8 cellular contexts compared by ENCODE assay signal in the genomic region with DNA sequence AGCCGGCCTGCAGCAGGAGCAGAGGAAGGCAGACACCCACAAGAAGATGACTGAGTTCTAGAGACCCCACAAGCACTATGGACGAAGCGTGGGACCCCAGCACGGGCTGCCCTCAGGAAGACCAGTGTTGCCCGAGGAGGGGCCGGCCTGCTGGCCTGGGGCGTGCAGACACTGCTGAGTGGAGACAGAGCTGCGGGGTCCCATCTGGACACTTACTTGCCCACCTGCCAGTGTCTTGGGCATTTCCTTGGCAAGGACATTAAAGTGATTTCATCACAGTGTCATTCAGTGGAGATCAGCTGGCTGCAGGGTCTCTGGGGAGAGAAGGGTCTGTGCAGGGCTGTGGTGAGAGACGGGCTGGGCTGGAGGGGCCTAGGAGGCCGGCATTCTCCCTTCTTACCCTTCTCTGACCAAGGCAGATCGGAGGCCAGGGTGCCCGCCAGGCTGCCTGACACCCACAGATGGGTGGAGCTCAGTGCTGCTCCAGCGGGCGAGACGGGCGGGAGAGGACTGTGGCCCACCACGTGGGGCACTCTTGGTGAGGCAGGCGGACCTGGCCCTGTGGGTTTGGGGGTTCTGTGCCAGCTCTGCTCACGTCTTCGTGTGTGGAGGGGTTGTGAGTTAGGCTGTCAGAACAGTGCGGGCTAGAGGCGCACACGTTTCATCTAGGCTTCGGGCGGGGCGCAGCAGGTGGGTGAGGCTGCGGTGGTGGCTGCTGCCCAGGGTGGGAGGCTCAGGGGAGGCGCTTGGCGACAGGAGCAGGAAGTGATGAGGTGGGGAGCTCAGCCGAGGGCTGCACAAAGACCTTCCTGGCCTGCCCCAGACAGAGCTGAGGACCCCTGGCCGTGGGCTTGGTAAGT. TPM values are rescaled to one million over a fixed set of nuclear protein-coding genes. Genes with fewer than 3 reads are reported as not detected.
DNase-seq lines count a peak whose midpoint lies in the region; ATAC-seq and TF ChIP-seq lines count a peak whose summit lies in the region.

TSS of gene LIME1 (plus strand) at position 806 of the 860 bp plus-strand sequence. CDS start 886 bp downstream, outside the sequence.

- H3K4me1 ChIP-seq in CD8-positive, alpha-beta T cell (ENCODE audit: insufficient read depth, low read length) = peaks cover 45% of the 10 kb centered on the region
- H3K4me1 ChIP-seq in MM.1S (ENCODE audit: low read length) (peaks cover 30% of the 10 kb centered on the region), testis (peaks cover 12% of the 10 kb centered on the region)

- H4K20me1 ChIP-seq in MM.1S (ENCODE audit: insufficient read depth, low read length) = no peaks in the 10 kb centered on the region

- H3K79me2 ChIP-seq in MM.1S (ENCODE audit: low read length) = peaks cover 72% of the 10 kb centered on the region

- peak within 1 kb of the TSS; percentile 88 for H3K9ac ChIP-seq in MM.1S (ENCODE audit: low read length)

- H3K4me3 Mint-ChIP-seq in CD8-positive, alpha-beta T cell = peak within 1 kb of the TSS; percentile 92
- peak within 1 kb of the TSS; percentile 73 for H3K4me3 Mint-ChIP-seq in activated T-helper 2 cell treated with anti-CD3 and anti-CD28 coated beads, Interferon-gamma antibody, Interleukin-2, Interleukin-4, amounts not matched to agents 10 μg/mL and 5 μg/mL and 100 μg/mL, durations not matched to agents 14 hours and 24 hours and 36 hours (ENCODE audit: low read depth)

- no peaks in the 10 kb centered on the region for H3K9me3 ChIP-seq in CD8-positive, alpha-beta T cell (ENCODE audit: low read length)
- H3K9me3 ChIP-seq in MM.1S (replicated peaks; ENCODE audit: insufficient read depth, low read length) (no peaks in the 10 kb centered on the region), testis (no peaks in the 10 kb centered on the region)

- peaks cover 24% of the 10 kb centered on the region for H3K36me3 Mint-ChIP-seq in CD8-positive, alpha-beta T cell
- H3K36me3 Mint-ChIP-seq in activated T-helper 2 cell treated with anti-CD3 and anti-CD28 coated beads, Interferon-gamma antibody, Interleukin-2, Interleukin-4, amounts not matched to agents 10 μg/mL and 5 μg/mL and 100 μg/mL, durations not matched to agents 14 hours and 24 hours and 36 hours (ENCODE audit: low read depth) = peaks cover 26% of the 10 kb centered on the region

- H3K27me3 ChIP-seq in CD8-positive, alpha-beta T cell (ENCODE audit: insufficient read depth, low read length) = no peaks in the 10 kb centered on the region
- H3K27me3 ChIP-seq in MM.1S (replicated peaks; ENCODE audit: insufficient read depth, low read length) = no peaks in the 10 kb centered on the region
- H3K27me3 ChIP-seq in testis = no peaks in the 10 kb centered on the region

- peak within 1 kb of the TSS; percentile 70 for H3K27ac ChIP-seq in CD8-positive, alpha-beta T cell (ENCODE audit: low read depth, low read length)
- peak within 1 kb of the TSS; percentile 93 for H3K27ac ChIP-seq in MM.1S (ENCODE audit: low read length)
- H3K27ac ChIP-seq in testis = no peak within 1 kb of the TSS

- peak; percentile 70 to 93 (median 81) for DNase-seq in CD8-positive, alpha-beta T cell
- DNase-seq in MM.1S (peak; percentile 92), lower leg skin (ENCODE audit: low spot score in 2 of 2) (peak in 1 of 2 donors; percentile 88), testis (no peak)
- peak; percentile 77 for DNase-seq in activated T-helper 2 cell treated with anti-CD3 and anti-CD28 coated beads, Interferon-gamma antibody, Interleukin-2, Interleukin-4, amounts not matched to agents 10 μg/mL and 5 μg/mL and 100 μg/mL, durations not matched to agents 14 hours and 24 hours and 36 hours (ENCODE audit: low spot score)

- H3K9me3 Mint-ChIP-seq in CD8-positive, alpha-beta T cell = no peaks in the 10 kb centered on the region
- no peaks in the 10 kb centered on the region for H3K9me3 Mint-ChIP-seq in activated T-helper 2 cell treated with anti-CD3 and anti-CD28 coated beads, Interferon-gamma antibody, Interleukin-2, Interleukin-4, amounts not matched to agents 10 μg/mL and 5 μg/mL and 100 μg/mL, durations not matched to agents 14 hours and 24 hours and 36 hours

- no peak within 1 kb of the TSS for H2AFZ ChIP-seq in MM.1S (ENCODE audit: low read length)

- peaks cover 17% of the 10 kb centered on the region for H3K36me3 ChIP-seq in CD8-positive, alpha-beta T cell (ENCODE audit: insufficient read depth, low read length)
- H3K36me3 ChIP-seq in MM.1S (replicated peaks; ENCODE audit: insufficient read depth, low read length) (no peaks in the 10 kb centered on the region), testis (ENCODE audit: low read depth, missing control alignments) (no peaks in the 10 kb centered on the region)

- intact Hi-C loops in CD8-positive, alpha-beta T cell (cut with DNase I, micrococcal nuclease) = loop anchor here (1.0 to 5.0 kb wide), 10 partner anchors 15 to 199 kb away; partner anchors contain the start of genes ARFRP1 (in 1 of the 2), FNDC11 (in 1 of the 2), GMEB2 (in 1 of the 2) and PTK6 (in 1 of the 2)
- intact Hi-C loops in activated T-helper 2 cell treated with anti-CD3 and anti-CD28 coated beads, Interferon-gamma antibody, Interleukin-2, Interleukin-4, amounts not matched to agents 10 μg/mL and 5 μg/mL and 100 μg/mL, durations not matched to agents 14 hours and 24 hours and 36 hours (cut with micrococcal nuclease) = loop anchor here (10.0 kb wide), 1 partner anchor 129 kb away; the partner anchor contains the start of genes ABHD16B and TPD52L2
- intact Hi-C loops in lower leg skin (cut with DNase I; ENCODE audit: low total_unique reads) (no loop called here), testis (cut with DNase I; ENCODE audit: low total_unique reads) (no loop called here)

- no peaks in the 10 kb centered on the region for H3K27me3 Mint-ChIP-seq in CD8-positive, alpha-beta T cell (ENCODE audit: low read depth)
- H3K27me3 Mint-ChIP-seq in activated T-helper 2 cell treated with anti-CD3 and anti-CD28 coated beads, Interferon-gamma antibody, Interleukin-2, Interleukin-4, amounts not matched to agents 10 μg/mL and 5 μg/mL and 100 μg/mL, durations not matched to agents 14 hours and 24 hours and 36 hours (ENCODE audit: low read depth) = no peaks in the 10 kb centered on the region

- peak within 1 kb of the TSS; percentile 80 for H3K4me3 ChIP-seq in CD8-positive, alpha-beta T cell (ENCODE audit: low read depth, low read length)
- H3K4me3 ChIP-seq in MM.1S (ENCODE audit: low read length) = peak within 1 kb of the TSS; percentile 86
- no peak within 1 kb of the TSS for H3K4me3 ChIP-seq in lower leg skin (ENCODE audit: low read depth, poor library complexity, severe bottlenecking)
- H3K4me3 ChIP-seq in testis = no peak within 1 kb of the TSS

- CTCF ChIA-PET in CD8-positive, alpha-beta T cell (lab: Charles Lee) = interaction anchor here (0.8 to 4.7 kb wide), 17 partner anchors 9 to 322 kb away, joined by 3 to 44 read pairs (median 4); partner anchors contain the start of genes ARFRP1, PTK6, TPD52L2 and ZGPAT

- no peak for TF ChIP-seq POLR2A in lower leg skin (IDR thresholded peaks at IDR 0.05)
- no peak for TF ChIP-seq POLR2A in testis (IDR thresholded peaks at IDR 0.05)

- TF ChIP-seq CTCF in CD8-positive, alpha-beta T cell (IDR thresholded peaks at IDR 0.05) = no peak
- TF ChIP-seq CTCF in MM.1S (IDR thresholded peaks at IDR 0.05; ENCODE audit: low read length) (peak; percentile 15; the same call in 1 of the 2 replicates), lower leg skin (IDR thresholded peaks at IDR 0.05) (no peak), testis (IDR thresholded peaks at IDR 0.05) (no peak)

- H3K4me1 Mint-ChIP-seq in CD8-positive, alpha-beta T cell (ENCODE audit: low read depth) = peaks cover 24% of the 10 kb centered on the region
- peaks cover 17% of the 10 kb centered on the region for H3K4me1 Mint-ChIP-seq in activated T-helper 2 cell treated with anti-CD3 and anti-CD28 coated beads, Interferon-gamma antibody, Interleukin-2, Interleukin-4, amounts not matched to agents 10 μg/mL and 5 μg/mL and 100 μg/mL, durations not matched to agents 14 hours and 24 hours and 36 hours (ENCODE audit: low read depth)

- no peaks in the 10 kb centered on the region for H3K9me2 ChIP-seq in MM.1S (replicated peaks; ENCODE audit: insufficient read depth, low read length)

- H3F3A ChIP-seq in MM.1S (ENCODE audit: insufficient read depth, low read length) = peaks cover 28% of the 10 kb centered on the region

- H3K4me2 ChIP-seq in MM.1S (ENCODE audit: low read depth, low read length) = peak within 1 kb of the TSS; percentile 94

- peak within 1 kb of the TSS; percentile 91 for H3K27ac Mint-ChIP-seq in CD8-positive, alpha-beta T cell
- peak within 1 kb of the TSS; percentile 35 for H3K27ac Mint-ChIP-seq in activated T-helper 2 cell treated with anti-CD3 and anti-CD28 coated beads, Interferon-gamma antibody, Interleukin-2, Interleukin-4, amounts not matched to agents 10 μg/mL and 5 μg/mL and 100 μg/mL, durations not matched to agents 14 hours and 24 hours and 36 hours

- POLR2A ChIA-PET in CD8-positive, alpha-beta T cell (lab: Charles Lee) = interaction anchor here (0.7 to 5.2 kb wide), 21 partner anchors 8 to 244 kb away, joined by 3 to 73 read pairs (median 4); partner anchors contain the start of genes ARFRP1, GMEB2, PRPF6 and PTK6

- 67 to 75% methylated on average over 21 to 29 of the region's 31 CpGs for WGBS in lower leg skin, 2 donors
- WGBS in testis, 2 donors = 85 to 87% methylated on average over 22 to 31 of the region's 31 CpGs

- peak; percentile 66 for ATAC-seq in CD8-positive, alpha-beta T cell
- ATAC-seq in HG02981 (IDR thresholded peaks at IDR 0.05; ENCODE audit: unreplicated experiment) (no peak), HG02852 (IDR thresholded peaks at IDR 0.05; ENCODE audit: unreplicated experiment) (no peak), HG03139 (IDR thresholded peaks at IDR 0.05; ENCODE audit: unreplicated experiment) (no peak)

RNA-seq across cellular contexts. Expression of gene LIME1, which starts in this region (rescaled TPM):
- 100 to 1,000 TPM; 118 to 123 TPM for total RNA-seq in CD8-positive, alpha-beta T cell
- 15.7 TPM in 2 replicates for total RNA-seq in activated T-helper 2 cell treated with anti-CD3 and anti-CD28 coated beads, Interferon-gamma antibody, Interleukin-2, Interleukin-4, amounts not matched to agents 10 μg/mL and 5 μg/mL and 100 μg/mL, durations not matched to agents 14 hours and 24 hours and 36 hours
- 10 to 100 TPM; 17.8 to 26.3 (median 21.8) TPM for total RNA-seq in lower leg skin
- 10 to 100 TPM; 41.4 to 47.4 TPM for total RNA-seq in testis
- 5.6 TPM for polyA plus RNA-seq in testis (ENCODE audit: insufficient read depth, low read depth, low replicate concordance)

Comparison
In these comparisons a context has a peak if more than half of its experiments do, and no peak if none do; other contexts are left out.
1. H3K27ac ChIP-seq: peak in CD8-positive, alpha-beta T cell (single experiment) and MM.1S (single experiment); none in testis (0 of 2).
2. H3K4me3 ChIP-seq: peak in CD8-positive, alpha-beta T cell (single experiment) and MM.1S (single experiment); none in lower leg skin (single experiment) and testis (0 of 2).
3. intact Hi-C loops: an anchor here in CD8-positive, alpha-beta T cell (1.0 to 5.0 kb wide) and activated T-helper 2 cell treated with anti-CD3 and anti-CD28 coated beads, Interferon-gamma antibody, Interleukin-2, Interleukin-4, amounts not matched to agents 10 μg/mL and 5 μg/mL and 100 μg/mL, durations not matched to agents 14 hours and 24 hours and 36 hours (10.0 kb wide); none called in lower leg skin and testis.